ENCODE assay signal across 8 cellular contexts in genomic region chr7:5139998-5140397, GRCh38. TPM values are rescaled to one million over a fixed set of nuclear protein-coding genes. Genes with fewer than 3 reads are reported as not detected.
DNase-seq lines count a peak whose midpoint lies in the region; ATAC-seq and TF ChIP-seq lines count a peak whose summit lies in the region.

No MANE protein-coding gene starts in this region.

- ATAC-seq in HG02588 (IDR thresholded peaks at IDR 0.05; ENCODE audit: unreplicated experiment), result no peak
- ATAC-seq in HG02571 (IDR thresholded peaks at IDR 0.05; ENCODE audit: unreplicated experiment), result no peak
- no peak for ATAC-seq in HG03097 (IDR thresholded peaks at IDR 0.05; ENCODE audit: low FRiP score, unreplicated experiment)

- in situ Hi-C loops in astrocyte of the cerebellum (cut with HindIII; ENCODE audit: low sequenced_read_pairs), result no loop called here

- H3K14ac ChIP-seq in mesenchymal stem cell (ENCODE audit: low read length in 2 of 2), result no peak overlapping the region

- H3K9ac ChIP-seq in mesenchymal stem cell (ENCODE audit: low read length), result no peak overlapping the region

- no peak overlapping the region for H2BK120ac ChIP-seq in mesenchymal stem cell (ENCODE audit: low read depth, low read length)

- H3K4me2 ChIP-seq in mesenchymal stem cell (ENCODE audit: low read length, poor library complexity, severe bottlenecking), result no peak overlapping the region

- H3K23ac ChIP-seq in mesenchymal stem cell (ENCODE audit: low read length in 2 of 2), result no peak overlapping the region

- no peak overlapping the region for H2BK12ac ChIP-seq in mesenchymal stem cell (ENCODE audit: low read length in 2 of 2)

- H3K4ac ChIP-seq in mesenchymal stem cell (ENCODE audit: low read depth in 1 of 2, low read length in 2 of 2), result no peak overlapping the region

- no peak overlapping the region for H3K27ac ChIP-seq in mesenchymal stem cell (ENCODE audit: low read length, poor library complexity, severe bottlenecking)

- H3K27me3 ChIP-seq in MG63, result peaks cover 2% of the 10 kb centered on the region; the same call in 1 of the 2 replicates
- H3K27me3 ChIP-seq in mesenchymal stem cell (ENCODE audit: control insufficient read depth in 1 of 2, insufficient read depth in 1 of 2, low read length in 2 of 2), result peaks cover 9 to 13% of the 10 kb centered on the region in 2 experiments

- H3K79me1 ChIP-seq in mesenchymal stem cell (replicated peaks; ENCODE audit: low read length, poor library complexity, severe bottlenecking), result no peaks in the 10 kb centered on the region

- no peak overlapping the region for H2BK15ac ChIP-seq in mesenchymal stem cell (ENCODE audit: low read depth, poor library complexity, severe bottlenecking)

- TF ChIP-seq CTCF in astrocyte of the cerebellum (IDR thresholded peaks at IDR 0.05; ENCODE audit: low read depth, low read length, missing control alignments), result peak; percentile 22

- no peak overlapping the region for H4K8ac ChIP-seq in mesenchymal stem cell (ENCODE audit: low read length)

- 36% methylated on average over 7 of the region's 7 CpGs for WGBS in mesenchymal stem cell

- H3K9me3 ChIP-seq in MG63 (no peaks in the 10 kb centered on the region), mesenchymal stem cell (ENCODE audit: control insufficient read depth, low read length) (no peaks in the 10 kb centered on the region)

- H4K91ac ChIP-seq in mesenchymal stem cell (ENCODE audit: low read length), result no peak overlapping the region

- H3K4me3 ChIP-seq in MG63 (no peak overlapping the region), astrocyte of the cerebellum (ENCODE audit: low read depth, low read length) (no peak overlapping the region), mesenchymal stem cell (ENCODE audit: insufficient read depth in 1 of 2, low read depth in 1 of 2, low read length in 2 of 2) (no peak overlapping the region)

- H3K36me3 ChIP-seq in MG63 (no peaks in the 10 kb centered on the region), mesenchymal stem cell (ENCODE audit: control insufficient read depth in 1 of 2, insufficient read depth in 2 of 2, low read depth in 1 of 2, low read length in 2 of 2) (no peaks in the 10 kb centered on the region)

- no peak overlapping the region for H3K18ac ChIP-seq in mesenchymal stem cell (ENCODE audit: low read depth in 1 of 2, low read length in 2 of 2)

- no peaks in the 10 kb centered on the region for H3K4me1 ChIP-seq in mesenchymal stem cell (ENCODE audit: control insufficient read depth, insufficient read depth, low read depth, low read length)

- no peak overlapping the region for H2BK5ac ChIP-seq in mesenchymal stem cell (ENCODE audit: low read depth, low read length, poor library complexity, severe bottlenecking)

- DNase-seq in NCI-H2196 (lab: John Stamatoyannopoulos, UW; ENCODE audit: unreplicated experiment) (peak; percentile 14), NCI-H2196 treated with DMSO at 0.1 percent for 48 hours (lab: John Stamatoyannopoulos, UW; ENCODE audit: unreplicated experiment) (no peak), MG63 (peak; percentile 14), astrocyte of the cerebellum (ENCODE audit: low read depth) (no peak), mesenchymal stem cell (peak; percentile 5)

- H2AFZ ChIP-seq in mesenchymal stem cell (ENCODE audit: low read depth, low read length), result peak overlapping the region; percentile 39

- no peak overlapping the region for H2AK5ac ChIP-seq in mesenchymal stem cell (ENCODE audit: low read length, severe bottlenecking)

RNA-seq across cellular contexts. Expression of gene WIPI2, which starts 50.0 kb away (rescaled TPM):
- 50.1 and 61.5 TPM in 2 replicates for total RNA-seq in MG63 (2014; rRNA removed; shearing (Covaris generic); ENCODE audit: low replicate concordance)
- 70.7 TPM for polyA plus RNA-seq in mesenchymal stem cell (2013, experiment 1 of 2)
- 69.6 TPM for polyA plus RNA-seq in mesenchymal stem cell (2013, experiment 2 of 2)

Comparison
In these comparisons a context has a peak if more than half of its experiments do, and no peak if none do; other contexts are left out.
1. DNase-seq: peak in NCI-H2196 (single experiment), MG63 (single experiment) and mesenchymal stem cell (single experiment); none in NCI-H2196 treated with DMSO at 0.1 percent for 48 hours (single experiment) and astrocyte of the cerebellum (single experiment).